29 cellular contexts compared by ENCODE assay signal in genomic region chr1:219778110-219778509, GRCh38.
"Had no signal": no experiment of that assay in that cellular context is flagged by ENCODE, and none has a peak within 500 bp of the region (broad histone marks: within the 10 kb centered on the region; RNA-seq: fewer than 3 reads in every experiment).

No MANE protein-coding gene starts in this region.

- H3K27me3 ChIP-seq: stomach, suprapubic skin, testis, thyroid gland, tibial artery, tibial nerve, transverse colon, upper lobe of left lung, upper lobe of right lung, uterus, vagina had no signal

- H3K4me1 ChIP-seq: stomach, suprapubic skin, testis, tibial artery, transverse colon, upper lobe of left lung, upper lobe of right lung, uterus, vagina had no signal

- H3K9me3 Mint-ChIP-seq: type B pancreatic cell had no signal

- ATAC-seq: stimulated activated effector memory CD8-positive, alpha-beta T cell treated with anti-CD3 and anti-CD28 coated beads, Interleukin-12 subunit alpha, Interleukin-12 subunit beta, amount 100 ng/mL, for 72 hours; stimulated activated memory B cell treated with anti-CD40 and anti-IgM and Interleukin-4, amounts not matched to agents 10 μg/mL and 1 μg/mL and 100 μg/mL, for 72 hours; stimulated activated naive B cell treated with anti-CD40 and anti-IgM and Interleukin-4, amounts not matched to agents 10 μg/mL and 1 μg/mL and 100 μg/mL, for 72 hours; stimulated activated naive CD8-positive, alpha-beta T cell treated with anti-CD3 and anti-CD28 coated beads, Interleukin-15, amount 100 ng/mL, for 72 hours; stimulated activated naive CD8-positive, alpha-beta T cell treated with anti-CD3 and anti-CD28 coated beads, Interleukin-15, Interleukin-2, amounts not matched to agents 100 U/mL and 50 U/mL, for 24 hours; upper lobe of right lung had no signal

- H3K4me3 Mint-ChIP-seq: stimulated activated effector memory CD8-positive, alpha-beta T cell treated with anti-CD3 and anti-CD28 coated beads, Interleukin-12 subunit alpha, Interleukin-12 subunit beta, amount 100 ng/mL, for 72 hours; stimulated activated memory B cell treated with anti-CD40 and anti-IgM and Interleukin-4, amounts not matched to agents 10 μg/mL and 1 μg/mL and 100 μg/mL, for 72 hours; stimulated activated naive B cell treated with anti-CD40 and anti-IgM and Interleukin-4, amounts not matched to agents 10 μg/mL and 1 μg/mL and 100 μg/mL, for 72 hours; stimulated activated naive CD8-positive, alpha-beta T cell treated with anti-CD3 and anti-CD28 coated beads, Interleukin-15, amount 100 ng/mL, for 72 hours; stimulated activated naive CD8-positive, alpha-beta T cell treated with anti-CD3 and anti-CD28 coated beads, Interleukin-15, Interleukin-2, amounts not matched to agents 100 ng/mL and 50 ng/mL, for 24 hours; type B pancreatic cell had no signal

- H3K27me3 Mint-ChIP-seq: stimulated activated naive CD8-positive, alpha-beta T cell treated with anti-CD3 and anti-CD28 coated beads, Interleukin-15, amount 100 ng/mL, for 72 hours; stimulated activated naive CD8-positive, alpha-beta T cell treated with anti-CD3 and anti-CD28 coated beads, Interleukin-15, Interleukin-2, amounts not matched to agents 100 ng/mL and 50 ng/mL, for 24 hours had no signal

- H3K27ac ChIP-seq: stomach, suprapubic skin, testis, thoracic aorta, thyroid gland, tibial artery, tibial nerve, transverse colon, upper lobe of left lung, upper lobe of right lung, uterus, vagina had no signal

- H3K27ac Mint-ChIP-seq: stimulated activated effector memory CD8-positive, alpha-beta T cell treated with anti-CD3 and anti-CD28 coated beads, Interleukin-12 subunit alpha, Interleukin-12 subunit beta, amount 100 ng/mL, for 72 hours; stimulated activated memory B cell treated with anti-CD40 and anti-IgM and Interleukin-4, amounts not matched to agents 10 μg/mL and 1 μg/mL and 100 μg/mL, for 72 hours; stimulated activated naive B cell treated with anti-CD40 and anti-IgM and Interleukin-4, amounts not matched to agents 10 μg/mL and 1 μg/mL and 100 μg/mL, for 72 hours; stimulated activated naive CD8-positive, alpha-beta T cell treated with anti-CD3 and anti-CD28 coated beads, Interleukin-15, amount 100 ng/mL, for 72 hours; stimulated activated naive CD8-positive, alpha-beta T cell treated with anti-CD3 and anti-CD28 coated beads, Interleukin-15, Interleukin-2, amounts not matched to agents 100 ng/mL and 50 ng/mL, for 24 hours; type B pancreatic cell had no signal

- H3K4me3 ChIP-seq: stomach, suprapubic skin, testis, thoracic aorta, thyroid gland, tibial artery, tibial nerve, transverse colon, upper lobe of left lung, upper lobe of right lung, uterus, vagina had no signal

- H3K36me3 ChIP-seq: stomach, suprapubic skin, thoracic aorta, thyroid gland, tibial artery, tibial nerve, transverse colon, upper lobe of left lung, upper lobe of right lung, uterus, vagina had no signal

- DNase-seq: stimulated activated CD4-positive, alpha-beta T cell treated with anti-CD3 and anti-CD28 coated beads, Interleukin-2, amount 100 ng/mL, for 48 hours; stimulated activated CD4-positive, alpha-beta T cell treated with anti-CD3 and anti-CD28 coated beads, Interleukin-4, amount 100 ng/mL, for 1 hour; stimulated activated CD4-positive, alpha-beta T cell treated with anti-CD3 and anti-CD28 coated beads, Interleukin-4, amount 100 ng/mL, for 24 hours; stimulated activated CD4-positive, alpha-beta T cell treated with anti-CD3 and anti-CD28 coated beads, Interleukin-4, amount 100 ng/mL, for 4 hours; stimulated activated CD8-positive, alpha-beta memory T cell treated with anti-CD3 and anti-CD28 coated beads, Interleukin-4, amount 100 ng/mL, for 48 hours; stimulated activated naive B cell treated with anti-CD40 and anti-IgM and Interleukin-4, amounts not matched to agents 10 μg/mL and 1 μg/mL and 100 μg/mL, for 72 hours; stimulated activated naive CD4-positive, alpha-beta T cell; stimulated activated naive CD4-positive, alpha-beta T cell treated with Interleukin-2 at 50 U/mL for 16 hours; stimulated activated naive CD8-positive, alpha-beta T cell treated with anti-CD3 and anti-CD28 coated beads, Interleukin-15, amount 100 ng/mL, for 72 hours; stimulated activated naive CD8-positive, alpha-beta T cell treated with anti-CD3 and anti-CD28 coated beads, Interleukin-15, Interleukin-2, amounts not matched to agents 100 U/mL and 50 U/mL, for 24 hours; stomach; substantia nigra; testis; thyroid gland; tibial artery; transverse colon; trophoblast cell; upper lobe of left lung; upper lobe of right lung; uterus had no signal

- H3K4me1 Mint-ChIP-seq: stimulated activated effector memory CD8-positive, alpha-beta T cell treated with anti-CD3 and anti-CD28 coated beads, Interleukin-12 subunit alpha, Interleukin-12 subunit beta, amount 100 ng/mL, for 72 hours; stimulated activated naive CD8-positive, alpha-beta T cell treated with anti-CD3 and anti-CD28 coated beads, Interleukin-15, amount 100 ng/mL, for 72 hours had no signal

- H3K36me3 Mint-ChIP-seq: stimulated activated effector memory CD8-positive, alpha-beta T cell treated with anti-CD3 and anti-CD28 coated beads, Interleukin-12 subunit alpha, Interleukin-12 subunit beta, amount 100 ng/mL, for 72 hours; stimulated activated memory B cell treated with anti-CD40 and anti-IgM and Interleukin-4, amounts not matched to agents 10 μg/mL and 1 μg/mL and 100 μg/mL, for 72 hours; stimulated activated naive B cell treated with anti-CD40 and anti-IgM and Interleukin-4, amounts not matched to agents 10 μg/mL and 1 μg/mL and 100 μg/mL, for 72 hours; type B pancreatic cell had no signal

- H3K9me3 ChIP-seq: stomach, suprapubic skin, testis, thoracic aorta, thyroid gland, tibial artery, tibial nerve, transverse colon, upper lobe of left lung, upper lobe of right lung, uterus, vagina had no signal

- FAIRE-seq: urothelium cell line had no signal
